22 cellular contexts compared by ENCODE assay signal in genomic region chr1:164802573-164803282, GRCh38.
DNase-seq lines count a peak whose midpoint lies in the region; ATAC-seq, FAIRE-seq and TF ChIP-seq lines count a peak whose summit lies in the region.
"Had no signal": no experiment of that assay in that cellular context is flagged by ENCODE, and none has a peak within 500 bp of the region (broad histone marks: within the 10 kb centered on the region; RNA-seq: fewer than 3 reads in every experiment).

No MANE protein-coding gene starts in this region.

- no peaks in the 10 kb centered on the region for H3K9me3 Mint-ChIP-seq in progenitor cell of endocrine pancreas (ENCODE audit: low read depth)
- no peaks in the 10 kb centered on the region for H3K9me3 Mint-ChIP-seq in T-helper 2 cell treated with Interferon-gamma antibody and Interleukin-4, amounts not matched to agents 5 μg/mL and 100 μg/mL, for 36 hours
- H3K9me3 Mint-ChIP-seq: activated T-helper 1 cell treated with anti-CD3 and anti-CD28 coated beads, Interleukin-12 subunit alpha, Interleukin-12 subunit beta, Interleukin-2, Interleukin-4 antibody, amounts not matched to agents 30 ng/mL and 10 ng/mL and 1 ng/mL, durations not matched to agents 14 hours and 24 hours and 36 hours; nephron; T-helper 1 cell treated with Interleukin-12 subunit alpha and Interleukin-12 subunit beta and Interleukin-4 antibody, amounts not matched to agents 30 μg/mL and 1 μg/mL, for 36 hours had no signal

- H3K27ac Mint-ChIP-seq in progenitor cell of endocrine pancreas: peak overlapping the region; percentile 60
- H3K27ac Mint-ChIP-seq in T-helper 2 cell treated with Interferon-gamma antibody and Interleukin-4, amounts not matched to agents 5 μg/mL and 100 μg/mL, for 36 hours: no peak overlapping the region
- H3K27ac Mint-ChIP-seq: activated naive CD8-positive, alpha-beta T cell; activated T-helper 1 cell treated with anti-CD3 and anti-CD28 coated beads, Interleukin-12 subunit alpha, Interleukin-12 subunit beta, Interleukin-2, Interleukin-4 antibody, amounts not matched to agents 30 ng/mL and 10 ng/mL and 1 ng/mL, durations not matched to agents 14 hours and 24 hours and 36 hours; T-helper 1 cell treated with Interleukin-12 subunit alpha and Interleukin-12 subunit beta and Interleukin-4 antibody, amounts not matched to agents 30 μg/mL and 1 μg/mL, for 36 hours had no signal

- H3K9me3 ChIP-seq in SJSA1 (replicated peaks) (no peaks in the 10 kb centered on the region), transverse colon (no peaks in the 10 kb centered on the region)
- H3K9me3 ChIP-seq: colonic mucosa, SJCRH30, spleen had no signal

- intact Hi-C loops in transverse colon (cut with DNase I; ENCODE audit: low total_unique reads): no loop called here

- H3K4me3 ChIP-seq in SJSA1: no peak overlapping the region
- H3K4me3 ChIP-seq in transverse colon: no peak overlapping the region
- H3K4me3 ChIP-seq: colonic mucosa, SJCRH30, spleen had no signal

- no peak for TF ChIP-seq CTCF in progenitor cell of endocrine pancreas (IDR thresholded peaks at IDR 0.05; ENCODE audit: unreplicated experiment)
- TF ChIP-seq CTCF in transverse colon (IDR thresholded peaks at IDR 0.05): no peak

- peak; percentile 45 for FAIRE-seq in colon (lab: Jason Lieb, UNC)

- H3K36me3 ChIP-seq in SJSA1 (no peaks in the 10 kb centered on the region; the same call in 1 of the 2 replicates), transverse colon (peaks cover 0 to 5% (median 0%) of the 10 kb centered on the region in 4 donors)
- H3K36me3 ChIP-seq: colonic mucosa had no signal

- peaks cover 37% of the 10 kb centered on the region for H3K36me3 Mint-ChIP-seq in progenitor cell of endocrine pancreas (ENCODE audit: insufficient read depth)
- no peaks in the 10 kb centered on the region for H3K36me3 Mint-ChIP-seq in T-helper 2 cell treated with Interferon-gamma antibody and Interleukin-4, amounts not matched to agents 5 μg/mL and 100 μg/mL, for 36 hours (ENCODE audit: low read depth)
- H3K36me3 Mint-ChIP-seq: activated naive CD8-positive, alpha-beta T cell had no signal

- in situ Hi-C loops in transverse colon (cut with MboI; ENCODE audit: low pct_ligation_motif_present in 1 of 4, low pct_unique_long_range_greater_than_20kb in 1 of 4, low sequenced_read_pairs in 3 of 4): no loop called here

- peak overlapping the region; percentile 56 for H3K27ac ChIP-seq in SJSA1
- peak overlapping the region in 3 of 4 donors; percentile 32 to 55 (median 40) for H3K27ac ChIP-seq in transverse colon
- H3K27ac ChIP-seq: colonic mucosa, SJCRH30, spleen had no signal

- no peaks in the 10 kb centered on the region; the same call in 1 of the 2 replicates for H3K27me3 ChIP-seq in SJSA1 (replicated peaks)
- no peaks in the 10 kb centered on the region for H3K27me3 ChIP-seq in transverse colon
- H3K27me3 ChIP-seq: colonic mucosa, SJCRH30, spleen had no signal

- H3K4me1 Mint-ChIP-seq in progenitor cell of endocrine pancreas (ENCODE audit: low read depth): peaks cover 15% of the 10 kb centered on the region
- H3K4me1 Mint-ChIP-seq in T-helper 2 cell treated with Interferon-gamma antibody and Interleukin-4, amounts not matched to agents 5 μg/mL and 100 μg/mL, for 36 hours (ENCODE audit: low read depth): no peaks in the 10 kb centered on the region

- DNase-seq in SJSA1 (ENCODE audit: low read depth in 1 of 2, low spot score in 2 of 2) (no peak), progenitor cell of endocrine pancreas (ENCODE audit: low spot score, unreplicated experiment) (no peak), transverse colon (no peak), NCI-H1048 (lab: John Stamatoyannopoulos, UW) (no peak)
- DNase-seq in T-helper 2 cell treated with Interferon-gamma antibody and Interleukin-4, amounts not matched to agents 5 μg/mL and 100 μg/mL, for 36 hours (ENCODE audit: low spot score): no peak
- DNase-seq: activated CD4-positive, alpha-beta T cell treated with anti-CD3 and anti-CD28 coated beads for 48 hours; colonic mucosa; DMS 273 treated with DMSO at 0.1 percent for 48 hours; GOT3; left colon; NCI-H1417; spleen; stimulated activated CD4-positive, alpha-beta T cell treated with anti-CD3 and anti-CD28 coated beads, Interleukin-4, amount 100 ng/mL, for 24 hours; stimulated activated naive CD8-positive, alpha-beta T cell treated with anti-CD3 and anti-CD28 coated beads, Interleukin-15, Interleukin-2, amounts not matched to agents 100 U/mL and 50 U/mL, for 24 hours had no signal

- H3K4me1 ChIP-seq in SJSA1 (replicated peaks): peaks cover 35% of the 10 kb centered on the region
- H3K4me1 ChIP-seq in transverse colon: peaks cover 0 to 38% (median 2%) of the 10 kb centered on the region in 4 donors
- H3K4me1 ChIP-seq: colonic mucosa had no signal

- TF ChIP-seq EP300 in transverse colon (IDR thresholded peaks at IDR 0.05; ENCODE audit: low read depth): no peak

- H3K27me3 Mint-ChIP-seq in progenitor cell of endocrine pancreas: no peaks in the 10 kb centered on the region
- no peaks in the 10 kb centered on the region for H3K27me3 Mint-ChIP-seq in T-helper 2 cell treated with Interferon-gamma antibody and Interleukin-4, amounts not matched to agents 5 μg/mL and 100 μg/mL, for 36 hours (ENCODE audit: low read depth)
- H3K27me3 Mint-ChIP-seq: activated naive CD8-positive, alpha-beta T cell had no signal

- TF ChIP-seq POLR2A in transverse colon (IDR thresholded peaks at IDR 0.05): no peak

- 74 to 75% methylated on average over 5 of the region's 5 CpGs for WGBS in transverse colon (ENCODE audit: low coverage in 1 of 2), 2 donors

- ATAC-seq in HG02642 (IDR thresholded peaks at IDR 0.05; ENCODE audit: poor library complexity, unreplicated experiment): no peak
- ATAC-seq: left colon; Panc1; stimulated activated naive CD8-positive, alpha-beta T cell treated with anti-CD3 and anti-CD28 coated beads, Interleukin-15, Interleukin-2, amounts not matched to agents 100 U/mL and 50 U/mL, for 24 hours had no signal

- H3K4me3 Mint-ChIP-seq in progenitor cell of endocrine pancreas (ENCODE audit: low read depth): no peak overlapping the region
- H3K4me3 Mint-ChIP-seq in T-helper 2 cell treated with Interferon-gamma antibody and Interleukin-4, amounts not matched to agents 5 μg/mL and 100 μg/mL, for 36 hours: no peak overlapping the region
- H3K4me3 Mint-ChIP-seq: activated naive CD8-positive, alpha-beta T cell; activated T-helper 1 cell treated with anti-CD3 and anti-CD28 coated beads, Interleukin-12 subunit alpha, Interleukin-12 subunit beta, Interleukin-2, Interleukin-4 antibody, amounts not matched to agents 30 ng/mL and 10 ng/mL and 1 ng/mL, durations not matched to agents 14 hours and 24 hours and 36 hours; nephron; T-helper 1 cell treated with Interleukin-12 subunit alpha and Interleukin-12 subunit beta and Interleukin-4 antibody, amounts not matched to agents 30 μg/mL and 1 μg/mL, for 36 hours had no signal
